In genomic region chr20:31560900-31561598, GRCh38 we compare ENCODE assay signal across 9 cellular contexts. TPM values are rescaled to one million over a fixed set of nuclear protein-coding genes. Genes with fewer than 3 reads are reported as not detected.
A peak's percentile ranks its signal among the peaks of the same experiment; 100 is the strongest.
DNase-seq lines count a peak whose midpoint lies in the region; TF ChIP-seq lines count a peak whose summit lies in the region.
"Had no signal": no experiment of that assay in that cellular context is flagged by ENCODE, and none has a peak within 500 bp of the region (broad histone marks: within the 10 kb centered on the region; RNA-seq: fewer than 3 reads in every experiment).

No MANE protein-coding gene starts in this region.

- 30 to 34% methylated on average over 6 of the region's 6 CpGs for WGBS in esophagus squamous epithelium, 2 donors

- no peak for TF ChIP-seq CTCF in esophagus squamous epithelium (IDR thresholded peaks at IDR 0.05)
- TF ChIP-seq CTCF in GM13977 (IDR thresholded peaks at IDR 0.05; ENCODE audit: extremely low read depth, insufficient read depth, missing control alignments), result no peak

- H3K27ac ChIP-seq in esophagus squamous epithelium (peak overlapping the region; percentile 80 to 94 (median 89)), skin epidermis (peak overlapping the region in 18 of 21 experiments; percentile 1 to 80 (median 64))
- H3K27ac ChIP-seq: right lobe of liver had no signal

- TF ChIP-seq POLR2A in esophagus squamous epithelium (IDR thresholded peaks at IDR 0.05), result no peak

- H3K4me3 ChIP-seq in esophagus squamous epithelium (no peak overlapping the region), skin epidermis (no peak overlapping the region)
- H3K4me3 ChIP-seq: right lobe of liver had no signal

- H3K27me3 ChIP-seq in esophagus squamous epithelium, result no peaks in the 10 kb centered on the region
- H3K27me3 ChIP-seq: right lobe of liver had no signal

- no peaks in the 10 kb centered on the region for H3K9me3 ChIP-seq in esophagus squamous epithelium
- H3K9me3 ChIP-seq: right lobe of liver had no signal

- peaks cover 26 to 66% (median 34%) of the 10 kb centered on the region in 3 donors for H3K4me1 ChIP-seq in esophagus squamous epithelium

- H3K36me3 ChIP-seq in esophagus squamous epithelium, result peaks cover 3 to 77% (median 7%) of the 10 kb centered on the region in 3 donors

- intact Hi-C loops in esophagus squamous epithelium (cut with DNase I), result loop anchor here (10.0 kb wide), 1 partner anchor 164 kb away; the partner anchor contains the start of gene BCL2L1

- DNase-seq in GOT3 (lab: John Stamatoyannopoulos, UW) (peak; percentile 73), RPMI7951 (ENCODE audit: low read depth) (peak; percentile 99), esophagus squamous epithelium (lab: John Stamatoyannopoulos, UW) (no peak), NCI-H2227 treated with DMSO at 0.1 percent for 48 hours (lab: John Stamatoyannopoulos, UW) (no peak), GM13977 (ENCODE audit: low spot score) (no peak)
- DNase-seq in activated CD4-positive, alpha-beta T cell treated with anti-CD3 and anti-CD28 coated beads, Interleukin-2, amount 50 U/mL, for 48 hours, result no peak
- no peak for DNase-seq in central memory CD4-positive, alpha-beta T cell
- DNase-seq: right lobe of liver had no signal

- in situ Hi-C loops in GM13977 (cut with MboI; ENCODE audit: low pct_unique_long_range_greater_than_20kb, low sequenced_read_pairs, unreplicated experiment), result loop anchor here (5.0 kb wide), 1 partner anchor 61 kb away; no protein-coding TSS in a partner anchor

RNA-seq across cellular contexts. Expression of gene ID1, which starts 44.0 kb away (rescaled TPM):
- total RNA-seq in RPMI7951 (2014; rRNA removed; shearing (Covaris generic)), result 315 and 437 TPM in 2 replicates
- 100 to 1,000 TPM; 422 to 839 (median 555) TPM for total RNA-seq in esophagus squamous epithelium

RNA-seq across cellular contexts. Expression of gene HM13, which starts 46.8 kb away (rescaled TPM):
- total RNA-seq in RPMI7951 (2014; rRNA removed; shearing (Covaris generic)), result 176 and 179 TPM in 2 replicates
- total RNA-seq in esophagus squamous epithelium, result 100 to 1,000 TPM in 2 of 4 donors, 10 to 100 TPM in 2; 76.3 to 162 (median 108) TPM

Comparison
In these comparisons a context has a peak if more than half of its experiments do, and no peak if none do; other contexts are left out.
1. DNase-seq: peak in GOT3 (single experiment) and RPMI7951 (single experiment); none in esophagus squamous epithelium (single experiment), NCI-H2227 treated with DMSO at 0.1 percent for 48 hours (single experiment), GM13977 (single experiment), activated CD4-positive, alpha-beta T cell treated with anti-CD3 and anti-CD28 coated beads, Interleukin-2, amount 50 U/mL, for 48 hours (0 of 2) and central memory CD4-positive, alpha-beta T cell (single experiment).